Comparison of ENCODE assay signal across 7 cellular contexts in genomic region chr9:94397766-94398379, GRCh38.
DNase-seq lines count a peak whose midpoint lies in the region; ATAC-seq and TF ChIP-seq lines count a peak whose summit lies in the region.
"Not testable (repeated sequence)": the region's sequence is repeated elsewhere in the genome, so short reads cannot be mapped to it uniquely, and the experiment has no call there.

No MANE protein-coding gene starts in this region.

- POLR2A ChIA-PET in activated CD8-positive, alpha-beta T cell treated with anti-CD3 and anti-CD28 coated beads for 36 hours (lab: Charles Lee), result not testable (repeated sequence)

- not testable (repeated sequence) for H3K27me3 Mint-ChIP-seq in T-helper 2 cell treated with Interferon-gamma antibody and Interleukin-4, amounts not matched to agents 5 μg/mL and 100 μg/mL, for 36 hours (ENCODE audit: low read depth); activated CD8-positive, alpha-beta T cell treated with anti-CD3 and anti-CD28 coated beads for 36 hours; activated T-helper 2 cell treated with anti-CD3 and anti-CD28 coated beads, Interferon-gamma antibody, Interleukin-2, Interleukin-4, amounts not matched to agents 10 μg/mL and 5 μg/mL and 100 μg/mL, durations not matched to agents 14 hours and 24 hours and 36 hours (ENCODE audit: low read depth); activated naive CD8-positive, alpha-beta T cell treated with anti-CD3 and anti-CD28 coated beads, Interleukin-2, amount 50 U/mL, for 24 hours

- H3K9me3 Mint-ChIP-seq in T-helper 2 cell treated with Interferon-gamma antibody and Interleukin-4, amounts not matched to agents 5 μg/mL and 100 μg/mL, for 36 hours; activated CD8-positive, alpha-beta T cell treated with anti-CD3 and anti-CD28 coated beads for 36 hours; activated T-helper 2 cell treated with anti-CD3 and anti-CD28 coated beads, Interferon-gamma antibody, Interleukin-2, Interleukin-4, amounts not matched to agents 10 μg/mL and 5 μg/mL and 100 μg/mL, durations not matched to agents 14 hours and 24 hours and 36 hours; activated naive CD8-positive, alpha-beta T cell treated with anti-CD3 and anti-CD28 coated beads, Interleukin-2, amount 50 U/mL, for 24 hours: not testable (repeated sequence)

- not testable (repeated sequence) for TF ChIP-seq CTCF in activated CD8-positive, alpha-beta T cell treated with anti-CD3 and anti-CD28 coated beads for 36 hours (IDR thresholded peaks at IDR 0.05)

- H3K27ac Mint-ChIP-seq in T-helper 2 cell treated with Interferon-gamma antibody and Interleukin-4, amounts not matched to agents 5 μg/mL and 100 μg/mL, for 36 hours, result peak overlapping the region; percentile 42
- peak overlapping the region; percentile 62 for H3K27ac Mint-ChIP-seq in activated CD8-positive, alpha-beta T cell treated with anti-CD3 and anti-CD28 coated beads for 36 hours
- peak overlapping the region; percentile 57 for H3K27ac Mint-ChIP-seq in activated T-helper 2 cell treated with anti-CD3 and anti-CD28 coated beads, Interferon-gamma antibody, Interleukin-2, Interleukin-4, amounts not matched to agents 10 μg/mL and 5 μg/mL and 100 μg/mL, durations not matched to agents 14 hours and 24 hours and 36 hours
- H3K27ac Mint-ChIP-seq in activated naive CD8-positive, alpha-beta T cell treated with anti-CD3 and anti-CD28 coated beads, Interleukin-2, amount 50 U/mL, for 24 hours, result peak overlapping the region; percentile 39

- ATAC-seq in HG02885 (IDR thresholded peaks at IDR 0.05; ENCODE audit: poor library complexity, unreplicated experiment), result peak; percentile 69
- ATAC-seq in activated CD8-positive, alpha-beta T cell treated with anti-CD3 and anti-CD28 coated beads for 36 hours, result peak; percentile 80
- ATAC-seq in activated naive CD8-positive, alpha-beta T cell treated with anti-CD3 and anti-CD28 coated beads, Interleukin-2, amount 50 U/mL, for 24 hours, result peak; percentile 87

- H3K36me3 Mint-ChIP-seq in T-helper 2 cell treated with Interferon-gamma antibody and Interleukin-4, amounts not matched to agents 5 μg/mL and 100 μg/mL, for 36 hours (ENCODE audit: low read depth); activated CD8-positive, alpha-beta T cell treated with anti-CD3 and anti-CD28 coated beads for 36 hours (ENCODE audit: low read depth); activated T-helper 2 cell treated with anti-CD3 and anti-CD28 coated beads, Interferon-gamma antibody, Interleukin-2, Interleukin-4, amounts not matched to agents 10 μg/mL and 5 μg/mL and 100 μg/mL, durations not matched to agents 14 hours and 24 hours and 36 hours (ENCODE audit: low read depth): not testable (repeated sequence)
- peaks cover 14% of the 10 kb centered on the region for H3K36me3 Mint-ChIP-seq in activated naive CD8-positive, alpha-beta T cell treated with anti-CD3 and anti-CD28 coated beads, Interleukin-2, amount 50 U/mL, for 24 hours (ENCODE audit: low read depth)

- H3K4me1 Mint-ChIP-seq in T-helper 2 cell treated with Interferon-gamma antibody and Interleukin-4, amounts not matched to agents 5 μg/mL and 100 μg/mL, for 36 hours (ENCODE audit: low read depth), result peaks cover 11% of the 10 kb centered on the region
- H3K4me1 Mint-ChIP-seq in activated CD8-positive, alpha-beta T cell treated with anti-CD3 and anti-CD28 coated beads for 36 hours (ENCODE audit: low read depth), result peaks cover 31% of the 10 kb centered on the region
- peaks cover 25% of the 10 kb centered on the region for H3K4me1 Mint-ChIP-seq in activated T-helper 2 cell treated with anti-CD3 and anti-CD28 coated beads, Interferon-gamma antibody, Interleukin-2, Interleukin-4, amounts not matched to agents 10 μg/mL and 5 μg/mL and 100 μg/mL, durations not matched to agents 14 hours and 24 hours and 36 hours (ENCODE audit: low read depth)
- peaks cover 35% of the 10 kb centered on the region for H3K4me1 Mint-ChIP-seq in activated naive CD8-positive, alpha-beta T cell treated with anti-CD3 and anti-CD28 coated beads, Interleukin-2, amount 50 U/mL, for 24 hours

- intact Hi-C loops in activated CD8-positive, alpha-beta T cell treated with anti-CD3 and anti-CD28 coated beads for 36 hours (cut with micrococcal nuclease); activated T-helper 2 cell treated with anti-CD3 and anti-CD28 coated beads, Interferon-gamma antibody, Interleukin-2, Interleukin-4, amounts not matched to agents 10 μg/mL and 5 μg/mL and 100 μg/mL, durations not matched to agents 14 hours and 24 hours and 36 hours (cut with micrococcal nuclease): not testable (repeated sequence)

- H3K4me3 Mint-ChIP-seq in T-helper 2 cell treated with Interferon-gamma antibody and Interleukin-4, amounts not matched to agents 5 μg/mL and 100 μg/mL, for 36 hours, result peak overlapping the region; percentile 35
- not testable (repeated sequence) for H3K4me3 Mint-ChIP-seq in activated CD8-positive, alpha-beta T cell treated with anti-CD3 and anti-CD28 coated beads for 36 hours
- H3K4me3 Mint-ChIP-seq in activated T-helper 2 cell treated with anti-CD3 and anti-CD28 coated beads, Interferon-gamma antibody, Interleukin-2, Interleukin-4, amounts not matched to agents 10 μg/mL and 5 μg/mL and 100 μg/mL, durations not matched to agents 14 hours and 24 hours and 36 hours (ENCODE audit: low read depth), result peak overlapping the region; percentile 46
- H3K4me3 Mint-ChIP-seq in activated naive CD8-positive, alpha-beta T cell treated with anti-CD3 and anti-CD28 coated beads, Interleukin-2, amount 50 U/mL, for 24 hours, result peak overlapping the region; percentile 27

- DNase-seq in CD1c-positive myeloid dendritic cell (ENCODE audit: extremely low spot score), result peak; percentile 30
- DNase-seq in T-helper 2 cell treated with Interferon-gamma antibody and Interleukin-4, amounts not matched to agents 5 μg/mL and 100 μg/mL, for 36 hours (ENCODE audit: low spot score), result peak; percentile 27
- peak; percentile 27 for DNase-seq in activated CD8-positive, alpha-beta T cell treated with anti-CD3 and anti-CD28 coated beads for 36 hours
- not testable (repeated sequence) for DNase-seq in activated T-helper 2 cell treated with anti-CD3 and anti-CD28 coated beads, Interferon-gamma antibody, Interleukin-2, Interleukin-4, amounts not matched to agents 10 μg/mL and 5 μg/mL and 100 μg/mL, durations not matched to agents 14 hours and 24 hours and 36 hours (ENCODE audit: low spot score); activated naive CD8-positive, alpha-beta T cell treated with anti-CD3 and anti-CD28 coated beads, Interleukin-2, amount 50 U/mL, for 24 hours
- peak; percentile 22 for DNase-seq in stimulated activated CD4-positive, alpha-beta T cell treated with anti-CD3 and anti-CD28 coated beads, Interleukin-4, amount 100 ng/mL, for 24 hours

- CTCF ChIA-PET in activated CD8-positive, alpha-beta T cell treated with anti-CD3 and anti-CD28 coated beads for 36 hours (lab: Charles Lee), result not testable (repeated sequence)
